2 cellular contexts compared by ENCODE assay signal in genomic region chr19:35294859-35295258, GRCh38.
TF ChIP-seq lines count a peak whose summit lies in the region.

No MANE protein-coding gene starts in this region.

TF ChIP-seq in GM23338, 12 proteins besides CTCF, POLR2A, EP300 and RAD21:
- no peak for TF ChIP-seq CREB1 (CRISPR knock-in tag; IDR thresholded peaks at IDR 0.05; ENCODE audit: low read depth)
- no peak for TF ChIP-seq ZNF331 (CRISPR knock-in tag; IDR thresholded peaks at IDR 0.05; ENCODE audit: low read depth)
- no peak for TF ChIP-seq EZH2 (IDR thresholded peaks at IDR 0.05; ENCODE audit: low read depth, unreplicated experiment)
- no peak for TF ChIP-seq ZNF114 (CRISPR knock-in tag; IDR thresholded peaks at IDR 0.05)
- TF ChIP-seq POLR2AphosphoS5 (IDR thresholded peaks at IDR 0.05; ENCODE audit: low read depth): no peak
- no peak for TF ChIP-seq ETS1 (IDR thresholded peaks at IDR 0.05)
- no peak for TF ChIP-seq EZH2phosphoT487 (IDR thresholded peaks at IDR 0.05; ENCODE audit: unreplicated experiment)
- TF ChIP-seq NANOG (IDR thresholded peaks at IDR 0.05; ENCODE audit: borderline replicate concordance): no peak
- TF ChIP-seq REST (IDR thresholded peaks at IDR 0.05; ENCODE audit: unreplicated experiment): no peak
- TF ChIP-seq ZNF462 (CRISPR knock-in tag; IDR thresholded peaks at IDR 0.05): no peak
- TF ChIP-seq JUNB (IDR thresholded peaks at IDR 0.05; ENCODE audit: unreplicated experiment): no peak
TF ChIP-seq in GM23338: peak in this region for 0.

TF ChIP-seq in K562, 482 proteins besides CTCF, POLR2A, EP300 and RAD21:
- TF ChIP-seq IFI16 (CRISPR knock-in tag; IDR thresholded peaks at IDR 0.05) (no peak), ZNF121 (CRISPR knock-in tag; conservative IDR thresholded peaks at IDR 0.05) (peak; percentile 39; the same call in 1 of the 2 replicates)
TF ChIP-seq in K562: peak in this region for 1.
